ENCODE assay signal across 1 cellular context in the genomic region with DNA sequence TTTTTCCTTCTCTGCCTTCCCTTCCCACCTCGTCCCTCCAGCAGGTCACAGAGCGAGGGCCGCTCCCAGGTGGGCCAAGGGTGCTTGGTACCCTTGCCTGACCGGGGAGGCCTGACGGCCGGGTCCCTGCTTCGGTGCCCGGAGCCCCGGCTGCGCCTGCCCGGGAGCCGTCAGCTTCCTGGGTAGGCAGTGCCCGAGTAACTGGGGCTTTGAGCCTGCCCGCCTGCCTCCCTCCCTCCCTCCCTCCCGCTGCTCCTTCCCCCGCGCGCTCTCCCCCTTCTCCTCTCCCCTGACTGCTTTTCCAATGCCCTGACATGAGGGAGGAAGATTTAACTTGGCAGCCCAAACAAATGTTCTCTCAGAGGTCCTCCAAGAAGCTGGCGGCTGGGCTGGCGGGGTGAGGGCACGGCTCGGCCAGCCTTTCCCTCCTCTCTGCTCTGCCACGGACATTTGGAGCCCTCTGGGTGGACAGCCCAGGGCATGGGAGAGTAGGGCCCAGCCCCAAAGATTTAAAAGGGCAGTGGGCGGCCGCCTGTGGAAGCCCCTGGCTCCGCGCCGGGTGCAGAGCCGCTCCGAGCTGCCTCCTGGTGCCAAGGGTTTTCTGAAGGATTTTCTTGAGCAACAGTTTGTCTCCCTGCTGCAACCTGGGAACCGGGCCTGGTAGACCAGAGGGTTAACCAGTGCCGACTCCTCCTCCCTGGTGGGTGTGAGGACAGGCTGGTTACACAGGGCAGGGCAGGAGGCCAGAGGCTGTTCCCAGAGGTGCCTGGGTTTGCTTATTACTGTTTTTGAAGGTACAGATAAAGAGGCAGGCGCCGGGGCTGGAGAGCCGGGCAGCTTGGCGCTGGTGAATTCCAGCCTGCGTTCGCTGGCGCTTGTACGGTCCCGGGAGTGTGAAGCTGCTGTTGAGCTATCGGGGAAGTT.
TF ChIP-seq lines count a peak whose summit lies in the region.

No MANE protein-coding gene starts in this region.

TF ChIP-seq in HepG2, 621 proteins besides CTCF, POLR2A, EP300 and RAD21 (continued from another document and continues in another):
- TF ChIP-seq, protein P1, sequence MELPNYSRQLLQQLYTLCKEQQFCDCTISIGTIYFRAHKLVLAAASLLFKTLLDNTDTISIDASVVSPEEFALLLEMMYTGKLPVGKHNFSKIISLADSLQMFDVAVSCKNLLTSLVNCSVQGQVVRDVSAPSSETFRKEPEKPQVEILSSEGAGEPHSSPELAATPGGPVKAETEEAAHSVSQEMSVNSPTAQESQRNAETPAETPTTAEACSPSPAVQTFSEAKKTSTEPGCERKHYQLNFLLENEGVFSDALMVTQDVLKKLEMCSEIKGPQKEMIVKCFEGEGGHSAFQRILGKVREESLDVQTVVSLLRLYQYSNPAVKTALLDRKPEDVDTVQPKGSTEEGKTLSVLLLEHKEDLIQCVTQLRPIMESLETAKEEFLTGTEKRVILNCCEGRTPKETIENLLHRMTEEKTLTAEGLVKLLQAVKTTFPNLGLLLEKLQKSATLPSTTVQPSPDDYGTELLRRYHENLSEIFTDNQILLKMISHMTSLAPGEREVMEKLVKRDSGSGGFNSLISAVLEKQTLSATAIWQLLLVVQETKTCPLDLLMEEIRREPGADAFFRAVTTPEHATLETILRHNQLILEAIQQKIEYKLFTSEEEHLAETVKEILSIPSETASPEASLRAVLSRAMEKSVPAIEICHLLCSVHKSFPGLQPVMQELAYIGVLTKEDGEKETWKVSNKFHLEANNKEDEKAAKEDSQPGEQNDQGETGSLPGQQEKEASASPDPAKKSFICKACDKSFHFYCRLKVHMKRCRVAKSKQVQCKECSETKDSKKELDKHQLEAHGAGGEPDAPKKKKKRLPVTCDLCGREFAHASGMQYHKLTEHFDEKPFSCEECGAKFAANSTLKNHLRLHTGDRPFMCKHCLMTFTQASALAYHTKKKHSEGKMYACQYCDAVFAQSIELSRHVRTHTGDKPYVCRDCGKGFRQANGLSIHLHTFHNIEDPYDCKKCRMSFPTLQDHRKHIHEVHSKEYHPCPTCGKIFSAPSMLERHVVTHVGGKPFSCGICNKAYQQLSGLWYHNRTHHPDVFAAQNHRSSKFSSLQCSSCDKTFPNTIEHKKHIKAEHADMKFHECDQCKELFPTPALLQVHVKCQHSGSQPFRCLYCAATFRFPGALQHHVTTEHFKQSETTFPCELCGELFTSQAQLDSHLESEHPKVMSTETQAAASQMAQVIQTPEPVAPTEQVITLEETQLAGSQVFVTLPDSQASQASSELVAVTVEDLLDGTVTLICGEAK (IDR thresholded peaks at IDR 0.05), result no peak
- TF ChIP-seq, protein P1 (CRISPR knock-in tag; IDR thresholded peaks at IDR 0.05), result 0 out of 2 replicates have a peak, but pooled peaks have one; percentile 58
- TF ChIP-seq MTA1 (CRISPR knock-in tag; IDR thresholded peaks at IDR 0.05; ENCODE audit: borderline replicate concordance) (no peak), ZNF788 (CRISPR knock-in tag; IDR thresholded peaks at IDR 0.05; ENCODE audit: borderline replicate concordance) (no peak), TBP (CRISPR knock-in tag; IDR thresholded peaks at IDR 0.05) (no peak), ZSCAN9 (CRISPR knock-in tag; IDR thresholded peaks at IDR 0.05; ENCODE audit: borderline replicate concordance) (0 out of 2 replicates have a peak, but pooled peaks have one; percentile 46), GTF2F1 (IDR thresholded peaks at IDR 0.05; ENCODE audit: low read length) (no peak), ZNF354B (CRISPR knock-in tag; IDR thresholded peaks at IDR 0.05) (no peak), ZNF253 (CRISPR knock-in tag; IDR thresholded peaks at IDR 0.05; ENCODE audit: borderline replicate concordance) (no peak), BRD4 (CRISPR knock-in tag; IDR thresholded peaks at IDR 0.05) (no peak), ZSCAN22 (CRISPR knock-in tag; IDR thresholded peaks at IDR 0.05) (no peak), ZNF282 (IDR thresholded peaks at IDR 0.05; ENCODE audit: partially characterized antibody) (no peak), ZNF326 (CRISPR knock-in tag; IDR thresholded peaks at IDR 0.05; ENCODE audit: borderline replicate concordance) (no peak), MYNN (CRISPR knock-in tag; IDR thresholded peaks at IDR 0.05; ENCODE audit: low read depth) (no peak), NFE2L2 (IDR thresholded peaks at IDR 0.05; ENCODE audit: low read length) (no peak), ZNF496 (CRISPR knock-in tag; IDR thresholded peaks at IDR 0.05; ENCODE audit: insufficient replicate concordance) (no peak), TBL1XR1 (IDR thresholded peaks at IDR 0.05; ENCODE audit: borderline replicate concordance, low read length, partially characterized antibody) (no peak), AKAP8 (CRISPR knock-in tag; IDR thresholded peaks at IDR 0.05) (no peak), ZNF777 (CRISPR knock-in tag; IDR thresholded peaks at IDR 0.05) (no peak)
- TF ChIP-seq, protein P2, sequence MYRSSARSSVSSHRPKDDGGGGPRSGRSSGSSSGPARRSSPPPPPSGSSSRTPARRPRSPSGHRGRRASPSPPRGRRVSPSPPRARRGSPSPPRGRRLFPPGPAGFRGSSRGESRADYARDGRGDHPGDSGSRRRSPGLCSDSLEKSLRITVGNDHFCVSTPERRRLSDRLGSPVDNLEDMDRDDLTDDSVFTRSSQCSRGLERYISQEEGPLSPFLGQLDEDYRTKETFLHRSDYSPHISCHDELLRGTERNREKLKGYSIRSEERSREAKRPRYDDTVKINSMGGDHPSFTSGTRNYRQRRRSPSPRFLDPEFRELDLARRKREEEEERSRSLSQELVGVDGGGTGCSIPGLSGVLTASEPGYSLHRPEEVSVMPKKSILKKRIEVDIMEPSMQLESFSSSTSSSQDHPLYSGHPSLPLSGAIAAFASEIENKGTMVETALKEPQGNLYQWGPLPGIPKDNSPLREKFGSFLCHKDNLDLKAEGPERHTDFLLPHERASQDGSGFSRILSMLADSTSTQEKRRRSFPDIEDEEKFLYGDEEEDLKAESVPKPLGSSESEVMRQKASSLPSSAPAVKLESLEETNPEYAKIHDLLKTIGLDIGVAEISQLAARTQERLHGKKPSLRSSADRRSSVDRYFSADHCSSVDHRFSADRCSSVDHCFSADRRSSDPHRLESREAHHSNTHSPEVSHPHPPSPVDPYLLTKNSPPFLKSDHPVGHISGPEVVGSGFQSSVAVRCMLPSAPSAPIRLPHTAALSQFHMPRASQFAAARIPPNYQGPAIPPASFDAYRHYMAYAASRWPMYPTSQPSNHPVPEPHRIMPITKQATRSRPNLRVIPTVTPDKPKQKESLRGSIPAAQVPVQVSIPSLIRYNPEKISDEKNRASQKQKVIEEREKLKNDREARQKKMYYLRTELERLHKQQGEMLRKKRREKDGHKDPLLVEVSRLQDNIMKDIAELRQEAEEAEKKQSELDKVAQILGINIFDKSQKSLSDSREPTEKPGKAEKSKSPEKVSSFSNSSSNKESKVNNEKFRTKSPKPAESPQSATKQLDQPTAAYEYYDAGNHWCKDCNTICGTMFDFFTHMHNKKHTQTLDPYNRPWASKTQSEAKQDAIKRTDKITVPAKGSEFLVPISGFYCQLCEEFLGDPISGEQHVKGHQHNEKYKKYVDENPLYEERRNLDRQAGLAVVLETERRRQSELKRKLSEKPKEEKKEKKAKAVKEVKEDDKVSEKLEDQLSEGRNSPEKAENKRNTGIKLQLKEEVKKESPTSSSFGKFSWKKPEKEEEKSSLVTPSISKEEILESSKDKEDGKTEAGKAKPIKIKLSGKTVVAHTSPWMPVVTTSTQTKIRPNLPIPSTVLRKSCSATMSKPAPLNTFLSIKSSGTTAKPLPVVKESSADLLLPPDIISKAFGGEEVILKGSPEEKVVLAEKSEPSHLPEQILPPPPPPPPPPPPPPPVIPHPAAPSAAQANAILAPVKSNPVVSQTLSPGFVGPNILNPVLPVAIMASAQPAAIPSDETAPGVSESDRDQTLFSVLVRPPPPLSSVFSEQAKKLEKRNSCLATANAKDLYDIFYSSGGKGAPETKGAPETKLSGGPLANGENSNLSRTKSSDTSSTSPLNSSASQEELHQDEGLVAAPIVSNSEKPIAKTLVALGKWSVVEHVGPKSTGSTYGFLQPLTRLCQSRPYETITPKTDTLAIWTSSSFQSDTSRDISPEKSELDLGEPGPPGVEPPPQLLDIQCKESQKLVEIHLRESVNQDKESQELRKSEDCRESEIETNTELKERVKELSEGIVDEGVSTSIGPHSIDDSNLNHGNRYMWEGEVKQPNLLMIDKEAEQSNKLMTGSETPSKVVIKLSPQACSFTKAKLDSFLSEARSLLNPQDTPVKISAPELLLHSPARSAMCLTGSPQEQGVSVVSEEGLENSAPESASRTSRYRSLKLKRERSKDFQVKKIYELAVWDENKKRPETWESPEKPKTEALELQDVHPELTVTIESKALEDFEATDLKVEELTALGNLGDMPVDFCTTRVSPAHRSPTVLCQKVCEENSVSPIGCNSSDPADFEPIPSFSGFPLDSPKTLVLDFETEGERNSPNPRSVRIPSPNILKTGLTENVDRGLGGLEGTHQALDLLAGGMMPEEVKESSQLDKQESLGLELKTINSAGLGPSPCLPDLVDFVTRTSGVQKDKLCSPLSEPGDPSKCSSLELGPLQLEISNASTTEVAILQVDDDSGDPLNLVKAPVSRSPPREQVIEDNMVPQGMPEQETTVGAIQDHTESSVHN (CRISPR knock-in tag; IDR thresholded peaks at IDR 0.05), result no peak
- TF ChIP-seq, protein P3, sequence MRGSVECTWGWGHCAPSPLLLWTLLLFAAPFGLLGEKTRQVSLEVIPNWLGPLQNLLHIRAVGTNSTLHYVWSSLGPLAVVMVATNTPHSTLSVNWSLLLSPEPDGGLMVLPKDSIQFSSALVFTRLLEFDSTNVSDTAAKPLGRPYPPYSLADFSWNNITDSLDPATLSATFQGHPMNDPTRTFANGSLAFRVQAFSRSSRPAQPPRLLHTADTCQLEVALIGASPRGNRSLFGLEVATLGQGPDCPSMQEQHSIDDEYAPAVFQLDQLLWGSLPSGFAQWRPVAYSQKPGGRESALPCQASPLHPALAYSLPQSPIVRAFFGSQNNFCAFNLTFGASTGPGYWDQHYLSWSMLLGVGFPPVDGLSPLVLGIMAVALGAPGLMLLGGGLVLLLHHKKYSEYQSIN (CRISPR knock-in tag; IDR thresholded peaks at IDR 0.05; ENCODE audit: borderline replicate concordance), result no peak
- TF ChIP-seq, protein P4, sequence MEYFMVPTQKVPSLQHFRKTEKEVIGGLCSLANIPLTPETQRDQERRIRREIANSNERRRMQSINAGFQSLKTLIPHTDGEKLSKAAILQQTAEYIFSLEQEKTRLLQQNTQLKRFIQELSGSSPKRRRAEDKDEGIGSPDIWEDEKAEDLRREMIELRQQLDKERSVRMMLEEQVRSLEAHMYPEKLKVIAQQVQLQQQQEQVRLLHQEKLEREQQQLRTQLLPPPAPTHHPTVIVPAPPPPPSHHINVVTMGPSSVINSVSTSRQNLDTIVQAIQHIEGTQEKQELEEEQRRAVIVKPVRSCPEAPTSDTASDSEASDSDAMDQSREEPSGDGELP (IDR thresholded peaks at IDR 0.05; ENCODE audit: borderline replicate concordance, low read depth), result peak; percentile 33; the same call in 1 of the 2 replicates
- TF ChIP-seq, protein P5, sequence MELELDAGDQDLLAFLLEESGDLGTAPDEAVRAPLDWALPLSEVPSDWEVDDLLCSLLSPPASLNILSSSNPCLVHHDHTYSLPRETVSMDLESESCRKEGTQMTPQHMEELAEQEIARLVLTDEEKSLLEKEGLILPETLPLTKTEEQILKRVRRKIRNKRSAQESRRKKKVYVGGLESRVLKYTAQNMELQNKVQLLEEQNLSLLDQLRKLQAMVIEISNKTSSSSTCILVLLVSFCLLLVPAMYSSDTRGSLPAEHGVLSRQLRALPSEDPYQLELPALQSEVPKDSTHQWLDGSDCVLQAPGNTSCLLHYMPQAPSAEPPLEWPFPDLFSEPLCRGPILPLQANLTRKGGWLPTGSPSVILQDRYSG (CRISPR knock-in tag; IDR thresholded peaks at IDR 0.05), result no peak
- TF ChIP-seq, protein P6, sequence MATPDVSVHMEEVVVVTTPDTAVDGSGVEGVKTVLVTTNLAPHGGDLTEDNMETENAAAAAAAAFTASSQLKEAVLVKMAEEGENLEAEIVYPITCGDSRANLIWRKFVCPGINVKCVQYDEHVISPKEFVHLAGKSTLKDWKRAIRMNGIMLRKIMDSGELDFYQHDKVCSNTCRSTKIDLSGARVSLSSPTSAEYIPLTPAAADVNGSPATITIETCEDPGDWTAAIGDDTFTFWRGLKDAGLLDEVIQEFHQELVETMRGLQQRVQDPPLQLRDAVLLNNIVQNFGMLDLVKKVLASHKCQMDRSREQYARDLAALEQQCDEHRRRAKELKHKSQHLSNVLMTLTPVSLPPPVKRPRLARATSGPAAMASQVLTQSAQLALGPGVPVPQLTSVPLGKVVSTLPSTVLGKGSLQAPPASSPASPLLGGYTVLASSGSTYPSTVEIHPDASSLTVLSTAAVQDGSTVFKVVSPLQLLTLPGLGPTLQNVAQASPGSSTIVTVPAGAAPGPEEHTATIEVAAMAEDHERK (CRISPR knock-in tag; IDR thresholded peaks at IDR 0.05; ENCODE audit: low read depth), result no peak
